ENCODE assay signal across 18 cellular contexts in genomic region chr7:39749177-39749576, GRCh38.
DNase-seq lines count a peak whose midpoint lies in the region; TF ChIP-seq lines count a peak whose summit lies in the region.
"Had no signal": no experiment of that assay in that cellular context is flagged by ENCODE, and none has a peak within 500 bp of the region (broad histone marks: within the 10 kb centered on the region; RNA-seq: fewer than 3 reads in every experiment).

No MANE protein-coding gene starts in this region.

- no peaks in the 10 kb centered on the region for H3K27me3 Mint-ChIP-seq in HFFc6 (ENCODE audit: insufficient read depth)
- H3K27me3 Mint-ChIP-seq: activated CD4-positive, alpha-beta T cell treated with anti-CD3 and anti-CD28 coated beads, Interleukin-2, amount 10 ng/mL, durations not matched to agents 7 days and 5 days; stimulated activated naive CD8-positive, alpha-beta T cell treated with anti-CD3 and anti-CD28 coated beads, Interleukin-15, amount 100 ng/mL, for 72 hours had no signal

- DNase-seq in AG08395 (ENCODE audit: low spot score) (peak; percentile 76), HFFc6 (peak; percentile 78), amniotic stem cell (lab: John Stamatoyannopoulos, UW) (peak; percentile 53), fibroblast of the aortic adventitia (ENCODE audit: low read depth) (peak; percentile 68), NCI-H524 treated with DMSO at 0.1 percent for 48 hours (lab: John Stamatoyannopoulos, UW) (no peak), hippocampal formation (lab: John Stamatoyannopoulos, UW) (no peak), NCI-H774 (lab: John Stamatoyannopoulos, UW) (no peak), NCI-H82 (lab: John Stamatoyannopoulos, UW) (no peak)
- DNase-seq: activated CD4-positive, alpha-beta T cell treated with anti-CD3 and anti-CD28 coated beads, Interleukin-2, amount 10 ng/mL, durations not matched to agents 7 days and 5 days; body of pancreas; islet precursor cell; midbrain; NCI-H187 treated with DMSO at 0.1 percent for 48 hours; stimulated activated naive CD8-positive, alpha-beta T cell treated with anti-CD3 and anti-CD28 coated beads, Interleukin-15, amount 100 ng/mL, for 72 hours had no signal

- peaks cover 83% of the 10 kb centered on the region for H3K4me1 Mint-ChIP-seq in HFFc6 (ENCODE audit: low read depth)

- H3K36me3 Mint-ChIP-seq in HFFc6 (ENCODE audit: low read depth) = peaks cover 7% of the 10 kb centered on the region

- peak overlapping the region; percentile 33 for H3K4me3 Mint-ChIP-seq in HFFc6
- H3K4me3 Mint-ChIP-seq: activated CD4-positive, alpha-beta T cell treated with anti-CD3 and anti-CD28 coated beads, Interleukin-2, amount 10 ng/mL, durations not matched to agents 7 days and 5 days; activated T-helper 1 cell treated with anti-CD3 and anti-CD28 coated beads, Interleukin-12 subunit alpha, Interleukin-12 subunit beta, Interleukin-2, Interleukin-4 antibody, amounts not matched to agents 30 ng/mL and 10 ng/mL and 1 ng/mL, durations not matched to agents 14 hours and 24 hours and 36 hours; stimulated activated naive CD8-positive, alpha-beta T cell treated with anti-CD3 and anti-CD28 coated beads, Interleukin-15, amount 100 ng/mL, for 72 hours had no signal

- TF ChIP-seq CTCF in HFFc6 (IDR thresholded peaks at IDR 0.05) (no peak), fibroblast of the aortic adventitia (IDR thresholded peaks at IDR 0.05; ENCODE audit: insufficient read depth, low read length) (no peak)

- H3K27ac Mint-ChIP-seq in HFFc6 = peak overlapping the region; percentile 58
- H3K27ac Mint-ChIP-seq: activated CD4-positive, alpha-beta T cell treated with anti-CD3 and anti-CD28 coated beads, Interleukin-2, amount 10 ng/mL, durations not matched to agents 7 days and 5 days; activated T-helper 1 cell treated with anti-CD3 and anti-CD28 coated beads, Interleukin-12 subunit alpha, Interleukin-12 subunit beta, Interleukin-2, Interleukin-4 antibody, amounts not matched to agents 30 ng/mL and 10 ng/mL and 1 ng/mL, durations not matched to agents 14 hours and 24 hours and 36 hours had no signal

- peaks cover 4% of the 10 kb centered on the region; the same call in 1 of the 2 replicates for H3K9me3 Mint-ChIP-seq in HFFc6

- H3K4me3 ChIP-seq in fibroblast of the aortic adventitia (ENCODE audit: low read depth, low read length) = no peak overlapping the region
- H3K4me3 ChIP-seq: body of pancreas, HAP-1, smooth muscle cell, vagina had no signal

Comparison
In these comparisons a context has a peak if more than half of its experiments do, and no peak if none do; other contexts are left out.
1. DNase-seq: peak in AG08395 (single experiment), HFFc6 (single experiment), amniotic stem cell (single experiment) and fibroblast of the aortic adventitia (single experiment); none in NCI-H524 treated with DMSO at 0.1 percent for 48 hours (single experiment), hippocampal formation (0 of 2), NCI-H774 (single experiment) and NCI-H82 (single experiment).